ENCODE assay signal across 23 cellular contexts in the genomic region with DNA sequence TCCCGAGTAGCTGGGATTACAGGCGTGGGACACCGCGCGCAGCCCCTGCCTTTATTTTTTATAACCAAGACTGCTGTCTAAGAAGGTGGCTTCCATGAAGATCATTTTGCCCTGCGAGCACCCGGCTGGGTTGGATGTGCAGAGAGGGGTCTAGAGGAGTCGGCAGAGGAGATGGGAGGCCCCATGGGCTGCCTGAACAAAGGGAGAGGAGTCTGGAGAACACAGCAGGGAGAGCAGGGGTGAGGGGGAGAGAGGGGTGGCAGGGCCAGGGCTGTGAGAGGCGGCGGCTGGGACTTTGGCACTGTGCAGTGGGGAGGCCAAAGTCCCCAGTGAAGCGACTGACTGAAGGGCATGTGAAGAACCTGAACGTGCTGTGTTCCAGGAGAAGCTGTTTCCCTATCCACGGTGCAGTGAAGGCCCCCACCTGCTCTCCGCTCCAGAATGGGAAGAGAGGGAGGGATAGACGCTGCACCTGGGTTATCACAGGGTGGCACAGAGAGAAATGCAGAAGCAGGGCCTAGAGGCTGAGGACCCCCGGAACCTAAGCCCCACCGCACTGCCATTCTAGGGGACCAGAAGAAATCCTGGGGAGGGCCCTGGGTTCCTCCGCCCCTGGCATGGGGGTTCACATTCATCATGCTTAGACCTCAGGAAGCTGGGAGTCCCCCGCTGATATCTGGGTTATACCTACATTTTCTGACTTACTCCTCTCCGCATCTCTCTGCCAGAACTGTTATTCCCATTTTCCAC. TPM values are rescaled to one million over a fixed set of nuclear protein-coding genes. Genes with fewer than 3 reads are reported as not detected.
DNase-seq lines count a peak whose midpoint lies in the region; ATAC-seq and TF ChIP-seq lines count a peak whose summit lies in the region.
"Had no signal": no experiment of that assay in that cellular context is flagged by ENCODE, and none has a peak within 500 bp of the region (broad histone marks: within the 10 kb centered on the region; RNA-seq: fewer than 3 reads in every experiment).

No MANE protein-coding gene starts in this region.

- CTCF ChIA-PET in activated CD8-positive, alpha-beta memory T cell treated with anti-CD3 and anti-CD28 coated beads, Interleukin-2, amount 10 ng/mL, durations not matched to agents 7 days and 5 days (lab: Charles Lee), result no interaction called here

- peaks cover 45% of the 10 kb centered on the region for H3K4me1 Mint-ChIP-seq in activated CD8-positive, alpha-beta memory T cell treated with anti-CD3 and anti-CD28 coated beads, Interleukin-2, amount 10 ng/mL, durations not matched to agents 7 days and 5 days
- peaks cover 50% of the 10 kb centered on the region for H3K4me1 Mint-ChIP-seq in T-helper 17 cell
- H3K4me1 Mint-ChIP-seq in immature natural killer cell, result peaks cover 65 to 73% of the 10 kb centered on the region in 2 donors

- no peaks in the 10 kb centered on the region for H3K9me3 Mint-ChIP-seq in activated CD8-positive, alpha-beta memory T cell treated with anti-CD3 and anti-CD28 coated beads, Interleukin-2, amount 10 ng/mL, durations not matched to agents 7 days and 5 days (ENCODE audit: low read depth)
- no peaks in the 10 kb centered on the region for H3K9me3 Mint-ChIP-seq in immature natural killer cell
- H3K9me3 Mint-ChIP-seq: HFFc6 had no signal

- H3K36me3 Mint-ChIP-seq in activated CD8-positive, alpha-beta memory T cell treated with anti-CD3 and anti-CD28 coated beads, Interleukin-2, amount 10 ng/mL, durations not matched to agents 7 days and 5 days, result no peaks in the 10 kb centered on the region
- H3K36me3 Mint-ChIP-seq in T-helper 17 cell (ENCODE audit: low read depth) (no peaks in the 10 kb centered on the region), immature natural killer cell (no peaks in the 10 kb centered on the region)

- no peak overlapping the region for H3K4me2 ChIP-seq in osteoblast (ENCODE audit: insufficient read depth, low read length)
- H3K4me2 ChIP-seq: A549 had no signal

- H3K4me1 ChIP-seq in osteoblast (ENCODE audit: insufficient read depth, low read length), result peaks cover 4% of the 10 kb centered on the region
- H3K4me1 ChIP-seq: prostate gland had no signal

- H2AFZ ChIP-seq in osteoblast (ENCODE audit: low read length), result no peak overlapping the region

- no peak for DNase-seq in activated CD8-positive, alpha-beta memory T cell treated with anti-CD3 and anti-CD28 coated beads, Interleukin-2, amount 10 ng/mL, durations not matched to agents 7 days and 5 days
- no peak for DNase-seq in activated CD8-positive, alpha-beta memory T cell treated with anti-CD3 and anti-CD28 coated beads, Interleukin-2, amount 50 U/mL, for 4 hours
- DNase-seq in T-helper 17 cell (no peak), immature natural killer cell (no peak), osteoblast (ENCODE audit: insufficient read length, low spot score, missing footprints) (peak; percentile 30), dedifferentiated amniotic fluid mesenchymal stem cell (ENCODE audit: extremely low spot score) (no peak), NAMALWA (ENCODE audit: low spot score) (no peak)
- DNase-seq: activated CD4-positive, alpha-beta T cell treated with anti-CD3 and anti-CD28 coated beads for 36 hours; DMS153; left lung; NCI-H1436; NCI-H2171 treated with DMSO at 0.1 percent for 48 hours; NCI-H69; stimulated activated CD4-positive, alpha-beta T cell treated with anti-CD3 and anti-CD28 coated beads, Interleukin-12 subunit alpha, Interleukin-12 subunit beta, amount 100 ng/mL, for 4 hours had no signal

- H3K27me3 ChIP-seq in osteoblast (ENCODE audit: insufficient read depth, low read length), result no peaks in the 10 kb centered on the region
- H3K27me3 ChIP-seq: cardiac muscle cell, esophagus muscularis mucosa, left lung, tibial nerve had no signal

- H3K4me3 Mint-ChIP-seq in activated CD8-positive, alpha-beta memory T cell treated with anti-CD3 and anti-CD28 coated beads, Interleukin-2, amount 10 ng/mL, durations not matched to agents 7 days and 5 days, result no peak overlapping the region
- H3K4me3 Mint-ChIP-seq in T-helper 17 cell, result peak overlapping the region; percentile 84
- H3K4me3 Mint-ChIP-seq in immature natural killer cell, result peak overlapping the region in 3 of 5 donors; percentile 57 to 89 (median 82)
- H3K4me3 Mint-ChIP-seq: HFFc6 had no signal

- peaks cover 7% of the 10 kb centered on the region for H3K27me3 Mint-ChIP-seq in activated CD8-positive, alpha-beta memory T cell treated with anti-CD3 and anti-CD28 coated beads, Interleukin-2, amount 10 ng/mL, durations not matched to agents 7 days and 5 days
- H3K27me3 Mint-ChIP-seq in T-helper 17 cell, result no peaks in the 10 kb centered on the region
- peaks cover 0 to 11% (median 8%) of the 10 kb centered on the region in 3 donors for H3K27me3 Mint-ChIP-seq in immature natural killer cell (ENCODE audit: low read depth in 3 of 3)
- H3K27me3 Mint-ChIP-seq: activated CD4-positive, alpha-beta T cell treated with anti-CD3 and anti-CD28 coated beads for 36 hours had no signal

- no peaks in the 10 kb centered on the region for H3K79me2 ChIP-seq in osteoblast (ENCODE audit: insufficient read depth, low read length)

- no peak for ATAC-seq in activated CD8-positive, alpha-beta memory T cell treated with anti-CD3 and anti-CD28 coated beads, Interleukin-2, amount 10 ng/mL, durations not matched to agents 7 days and 5 days
- no peak for ATAC-seq in T-helper 17 cell
- ATAC-seq in HG03097 (IDR thresholded peaks at IDR 0.05; ENCODE audit: low FRiP score, unreplicated experiment), result no peak

- H3K4me3 ChIP-seq in osteoblast (ENCODE audit: insufficient read depth, low read length), result no peak overlapping the region
- H3K4me3 ChIP-seq: A549, cardiac muscle cell, esophagus muscularis mucosa, left lung, prostate gland, SK-N-MC, tibial nerve had no signal

- H3K36me3 ChIP-seq in osteoblast (ENCODE audit: insufficient read depth, low read length), result no peaks in the 10 kb centered on the region
- H3K36me3 ChIP-seq: cardiac muscle cell, esophagus muscularis mucosa, left lung, prostate gland, tibial nerve had no signal

- H3K9me3 ChIP-seq in T-helper 17 cell (ENCODE audit: control insufficient read depth, low read length, poor library complexity, severe bottlenecking) (no peaks in the 10 kb centered on the region), osteoblast (ENCODE audit: low read depth, low read length) (no peaks in the 10 kb centered on the region)
- H3K9me3 ChIP-seq: A549, esophagus muscularis mucosa, left lung, prostate gland, tibial nerve had no signal

- H4K20me1 ChIP-seq in osteoblast (ENCODE audit: insufficient read depth, low read length), result no peaks in the 10 kb centered on the region

- no peak overlapping the region for H3K27ac ChIP-seq in osteoblast (ENCODE audit: low read depth, low read length)
- H3K27ac ChIP-seq: C4-2B, esophagus muscularis mucosa, prostate gland, SK-N-MC had no signal

- no peak for TF ChIP-seq CTCF in osteoblast (IDR thresholded peaks at IDR 0.05; ENCODE audit: extremely low read depth, low read depth, low read length)

- peak overlapping the region; percentile 95 for H3K27ac Mint-ChIP-seq in activated CD8-positive, alpha-beta memory T cell treated with anti-CD3 and anti-CD28 coated beads, Interleukin-2, amount 10 ng/mL, durations not matched to agents 7 days and 5 days
- peak overlapping the region; percentile 83 for H3K27ac Mint-ChIP-seq in T-helper 17 cell
- H3K27ac Mint-ChIP-seq in immature natural killer cell, result peak overlapping the region; percentile 48 to 98 (median 96)
- H3K27ac Mint-ChIP-seq: HFFc6 had no signal

RNA-seq across cellular contexts. Expression of gene FOSL2, which starts 24.8 kb away (rescaled TPM):
- 10 to 100 TPM; 56.2 to 75.7 TPM for total RNA-seq in activated CD8-positive, alpha-beta memory T cell treated with anti-CD3 and anti-CD28 coated beads, Interleukin-2, amount 10 ng/mL, durations not matched to agents 7 days and 5 days
- total RNA-seq in T-helper 17 cell (100 to 1,000 TPM; 114 to 153 TPM), osteoblast (64.5 and 86.9 TPM in 2 replicates)
- polyA plus RNA-seq in immature natural killer cell, result 10 to 100 TPM; 27.2 to 54.3 (median 28.7) TPM
